ENCODE assay signal across 17 cellular contexts in the genomic region with DNA sequence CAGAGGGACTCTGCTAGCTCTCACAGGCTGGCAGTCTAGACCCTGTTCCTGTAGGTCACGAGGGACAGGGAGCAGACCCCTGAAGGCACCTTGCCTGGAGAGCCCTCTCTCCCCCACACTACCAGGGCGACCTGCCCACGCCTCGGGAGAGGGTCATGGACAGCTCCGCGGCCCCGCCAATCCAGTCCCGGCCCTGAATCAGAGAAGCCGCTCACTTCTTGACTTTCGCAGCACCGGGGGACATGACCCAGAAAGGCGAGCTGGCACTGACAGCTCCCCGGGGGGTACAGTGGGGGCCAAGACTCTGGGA. TPM values are rescaled to one million over a fixed set of nuclear protein-coding genes. Genes with fewer than 3 reads are reported as not detected.
DNase-seq lines count a peak whose midpoint lies in the region; ATAC-seq and TF ChIP-seq lines count a peak whose summit lies in the region.
"Had no signal": no experiment of that assay in that cellular context is flagged by ENCODE, and none has a peak within 500 bp of the region (broad histone marks: within the 10 kb centered on the region; RNA-seq: fewer than 3 reads in every experiment).

No MANE protein-coding gene starts in this region.

- H3K4me1 ChIP-seq in BLaER1 (peaks cover 67% of the 10 kb centered on the region), RWPE2 (ENCODE audit: insufficient read depth, poor library complexity, severe bottlenecking) (peaks cover 41% of the 10 kb centered on the region), left ventricle myocardium inferior (peaks cover 77% of the 10 kb centered on the region)

- H3K9me3 Mint-ChIP-seq in osteocyte (ENCODE audit: unreplicated experiment): no peaks in the 10 kb centered on the region
- no peaks in the 10 kb centered on the region for H3K9me3 Mint-ChIP-seq in stimulated activated naive CD8-positive, alpha-beta T cell treated with anti-CD3 and anti-CD28 coated beads, Interleukin-15, amount 100 ng/mL, for 72 hours
- H3K9me3 Mint-ChIP-seq: activated CD4-positive, alpha-beta memory T cell treated with anti-CD3 and anti-CD28 coated beads for 36 hours; effector memory CD8-positive, alpha-beta T cell had no signal

- H3K36me3 ChIP-seq in BLaER1 (peaks cover 10% of the 10 kb centered on the region; the same call in 1 of the 2 replicates), RWPE2 (ENCODE audit: low read depth) (peaks cover 53% of the 10 kb centered on the region), left ventricle myocardium inferior (peaks cover 42% of the 10 kb centered on the region)
- H3K36me3 ChIP-seq: neutrophil had no signal

- peak overlapping the region; percentile 69 for H3K4me3 Mint-ChIP-seq in osteocyte (ENCODE audit: unreplicated experiment)
- no peak overlapping the region for H3K4me3 Mint-ChIP-seq in stimulated activated naive CD8-positive, alpha-beta T cell treated with anti-CD3 and anti-CD28 coated beads, Interleukin-15, amount 100 ng/mL, for 72 hours
- H3K4me3 Mint-ChIP-seq: activated CD4-positive, alpha-beta memory T cell treated with anti-CD3 and anti-CD28 coated beads for 36 hours; effector memory CD8-positive, alpha-beta T cell had no signal

- no peaks in the 10 kb centered on the region for H3K27me3 ChIP-seq in BLaER1
- H3K27me3 ChIP-seq in RWPE2 (ENCODE audit: insufficient read depth, poor library complexity, severe bottlenecking): no peaks in the 10 kb centered on the region
- H3K27me3 ChIP-seq in left ventricle myocardium inferior (ENCODE audit: low read depth): no peaks in the 10 kb centered on the region
- H3K27me3 ChIP-seq: ascending aorta had no signal

- peak overlapping the region; percentile 100; the same call in 1 of the 2 replicates for H3K4me2 ChIP-seq in BLaER1

- H3K9me3 ChIP-seq in BLaER1 (no peaks in the 10 kb centered on the region), RWPE2 (ENCODE audit: severe bottlenecking) (no peaks in the 10 kb centered on the region), left ventricle myocardium inferior (replicated peaks) (no peaks in the 10 kb centered on the region)
- H3K9me3 ChIP-seq: ascending aorta, neutrophil, spleen had no signal

- H3K36me3 Mint-ChIP-seq in osteocyte (ENCODE audit: unreplicated experiment): peaks cover 24% of the 10 kb centered on the region
- H3K36me3 Mint-ChIP-seq: activated CD4-positive, alpha-beta memory T cell treated with anti-CD3 and anti-CD28 coated beads for 36 hours had no signal

- no peaks in the 10 kb centered on the region for H3K27me3 Mint-ChIP-seq in osteocyte (ENCODE audit: unreplicated experiment)
- peaks cover 30% of the 10 kb centered on the region for H3K27me3 Mint-ChIP-seq in stimulated activated naive CD8-positive, alpha-beta T cell treated with anti-CD3 and anti-CD28 coated beads, Interleukin-15, amount 100 ng/mL, for 72 hours
- H3K27me3 Mint-ChIP-seq: effector memory CD8-positive, alpha-beta T cell had no signal

- peaks cover 56% of the 10 kb centered on the region for H3K4me1 Mint-ChIP-seq in osteocyte (ENCODE audit: unreplicated experiment)
- peaks cover 35% of the 10 kb centered on the region for H3K4me1 Mint-ChIP-seq in stimulated activated naive CD8-positive, alpha-beta T cell treated with anti-CD3 and anti-CD28 coated beads, Interleukin-15, amount 100 ng/mL, for 72 hours

- H3K27ac Mint-ChIP-seq in osteocyte (ENCODE audit: unreplicated experiment): peak overlapping the region; percentile 85
- H3K27ac Mint-ChIP-seq in stimulated activated naive CD8-positive, alpha-beta T cell treated with anti-CD3 and anti-CD28 coated beads, Interleukin-15, amount 100 ng/mL, for 72 hours: no peak overlapping the region
- H3K27ac Mint-ChIP-seq: activated CD4-positive, alpha-beta memory T cell treated with anti-CD3 and anti-CD28 coated beads for 36 hours had no signal

- H4K20me1 ChIP-seq in BLaER1: no peaks in the 10 kb centered on the region

- TF ChIP-seq CTCF in RWPE2 (IDR thresholded peaks at IDR 0.05; ENCODE audit: poor library complexity, severe bottlenecking) (no peak), left ventricle myocardium inferior (IDR thresholded peaks at IDR 0.05; ENCODE audit: borderline replicate concordance) (no peak), osteocyte (IDR thresholded peaks at IDR 0.05) (no peak)

- DNase-seq in RWPE2 (ENCODE audit: low spot score) (no peak), left ventricle myocardium inferior (no peak), osteocyte (ENCODE audit: extremely low spot score, unreplicated experiment) (no peak), NCI-H2081 (lab: John Stamatoyannopoulos, UW) (no peak), activated gamma-delta T cell treated with Interleukin-2 at 50 U/mL for 16 hours (no peak)
- DNase-seq in activated naive CD4-positive, alpha-beta T cell treated with anti-CD3 and anti-CD28 coated beads, Interleukin-2, amount 50 U/mL, for 16 hours: no peak
- no peak for DNase-seq in stimulated activated naive CD8-positive, alpha-beta T cell treated with anti-CD3 and anti-CD28 coated beads, Interleukin-15, amount 100 ng/mL, for 72 hours
- DNase-seq: activated CD4-positive, alpha-beta memory T cell treated with anti-CD3 and anti-CD28 coated beads for 36 hours; DMS79; effector memory CD8-positive, alpha-beta T cell; glutamatergic neuron; left colon; SIG-M5; spleen had no signal

- H3K4me3 ChIP-seq in BLaER1 (no peak overlapping the region), RWPE2 (ENCODE audit: severe bottlenecking) (no peak overlapping the region), left ventricle myocardium inferior (peak overlapping the region; percentile 53)
- H3K4me3 ChIP-seq: ascending aorta, spleen had no signal

- intact Hi-C loops in left ventricle myocardium inferior (cut with micrococcal nuclease): loop anchor here (10.0 kb wide), 1 partner anchor 68 kb away; no protein-coding TSS in a partner anchor

- peak overlapping the region; percentile 24; the same call in 1 of the 2 replicates for H3K9ac ChIP-seq in BLaER1

- ATAC-seq in RWPE2 (ENCODE audit: low read depth): no peak
- ATAC-seq in stimulated activated naive CD8-positive, alpha-beta T cell treated with anti-CD3 and anti-CD28 coated beads, Interleukin-15, amount 100 ng/mL, for 72 hours: no peak
- ATAC-seq: effector memory CD8-positive, alpha-beta T cell had no signal

- H3K27ac ChIP-seq in BLaER1 (no peak overlapping the region), RWPE2 (ENCODE audit: poor library complexity, severe bottlenecking) (peak overlapping the region; percentile 87), left ventricle myocardium inferior (replicated peaks) (peak overlapping the region; percentile 96)
- H3K27ac ChIP-seq: ascending aorta, neutrophil had no signal

RNA-seq across cellular contexts. Expression of a gene that starts 5.1 kb away (rescaled TPM):
- total RNA-seq in left ventricle myocardium inferior (63.5 TPM), osteocyte (191 and 196 TPM in 2 replicates)
